In the genomic region with DNA sequence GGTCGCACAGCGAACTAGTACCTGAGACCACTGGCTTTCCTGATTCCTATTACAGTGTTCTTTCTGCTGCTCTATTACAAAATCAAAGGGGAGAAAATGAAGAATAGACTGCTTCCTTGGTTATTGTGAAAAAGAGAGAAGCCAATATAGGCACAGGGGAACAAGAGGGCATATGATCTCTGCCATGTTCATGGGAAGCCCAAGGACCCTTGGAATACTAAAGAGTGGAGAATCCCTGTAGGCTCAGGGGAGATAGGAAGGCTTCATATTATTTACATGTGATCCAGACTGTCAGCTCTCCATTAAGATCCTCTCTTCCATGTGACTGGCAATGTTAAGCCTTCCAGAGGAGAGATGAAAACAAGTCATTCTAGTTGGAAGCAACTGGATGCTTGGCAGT, we compare ENCODE assay signal across 24 cellular contexts.
"Had no signal": no experiment of that assay in that cellular context is flagged by ENCODE, and none has a peak within 500 bp of the region (broad histone marks: within the 10 kb centered on the region; RNA-seq: fewer than 3 reads in every experiment).

No MANE protein-coding gene starts in this region.

- H3K9me3 Mint-ChIP-seq: stimulated activated effector memory CD8-positive, alpha-beta T cell treated with anti-CD3 and anti-CD28 coated beads, Interleukin-12 subunit alpha, Interleukin-12 subunit beta, amount 100 ng/mL, for 72 hours; stimulated activated memory B cell treated with anti-CD40 and anti-IgM and Interleukin-4, amounts not matched to agents 10 μg/mL and 1 μg/mL and 100 μg/mL, for 72 hours; stimulated activated naive B cell treated with anti-CD40 and anti-IgM and Interleukin-4, amounts not matched to agents 10 μg/mL and 1 μg/mL and 100 μg/mL, for 72 hours; stimulated activated naive CD8-positive, alpha-beta T cell treated with anti-CD3 and anti-CD28 coated beads, Interleukin-15, amount 100 ng/mL, for 72 hours; stimulated activated naive CD8-positive, alpha-beta T cell treated with anti-CD3 and anti-CD28 coated beads, Interleukin-15, Interleukin-2, amounts not matched to agents 100 ng/mL and 50 ng/mL, for 24 hours; type B pancreatic cell had no signal

- H3K27me3 Mint-ChIP-seq: stimulated activated naive B cell treated with anti-CD40 and anti-IgM and Interleukin-4, amounts not matched to agents 10 μg/mL and 1 μg/mL and 100 μg/mL, for 72 hours; stimulated activated naive CD8-positive, alpha-beta T cell treated with anti-CD3 and anti-CD28 coated beads, Interleukin-15, Interleukin-2, amounts not matched to agents 100 ng/mL and 50 ng/mL, for 24 hours had no signal

- H3K4me1 Mint-ChIP-seq: stimulated activated effector memory CD8-positive, alpha-beta T cell treated with anti-CD3 and anti-CD28 coated beads, Interleukin-12 subunit alpha, Interleukin-12 subunit beta, amount 100 ng/mL, for 72 hours; stimulated activated memory B cell treated with anti-CD40 and anti-IgM and Interleukin-4, amounts not matched to agents 10 μg/mL and 1 μg/mL and 100 μg/mL, for 72 hours; stimulated activated naive B cell treated with anti-CD40 and anti-IgM and Interleukin-4, amounts not matched to agents 10 μg/mL and 1 μg/mL and 100 μg/mL, for 72 hours; stimulated activated naive CD8-positive, alpha-beta T cell treated with anti-CD3 and anti-CD28 coated beads, Interleukin-15, amount 100 ng/mL, for 72 hours had no signal

- DNase-seq: stimulated activated CD4-positive, alpha-beta T cell treated with anti-CD3 and anti-CD28 coated beads, Interleukin-2, amount 100 ng/mL, for 48 hours; stimulated activated CD4-positive, alpha-beta T cell treated with anti-CD3 and anti-CD28 coated beads, Interleukin-4, amount 100 ng/mL, for 1 hour; stimulated activated CD4-positive, alpha-beta T cell treated with anti-CD3 and anti-CD28 coated beads, Interleukin-4, amount 100 ng/mL, for 24 hours; stimulated activated CD4-positive, alpha-beta T cell treated with anti-CD3 and anti-CD28 coated beads, Interleukin-4, amount 100 ng/mL, for 4 hours; stimulated activated CD8-positive, alpha-beta memory T cell treated with anti-CD3 and anti-CD28 coated beads, Interleukin-4, amount 100 ng/mL, for 48 hours; stimulated activated naive B cell treated with anti-CD40 and anti-IgM and Interleukin-4, amounts not matched to agents 10 μg/mL and 1 μg/mL and 100 μg/mL, for 72 hours; stimulated activated naive CD4-positive, alpha-beta T cell; stimulated activated naive CD4-positive, alpha-beta T cell treated with Interleukin-2 at 50 U/mL for 16 hours; stimulated activated naive CD8-positive, alpha-beta T cell treated with anti-CD3 and anti-CD28 coated beads, Interleukin-15, amount 100 ng/mL, for 72 hours; stimulated activated naive CD8-positive, alpha-beta T cell treated with anti-CD3 and anti-CD28 coated beads, Interleukin-15, Interleukin-2, amounts not matched to agents 100 U/mL and 50 U/mL, for 24 hours; stomach; substantia nigra; testis; thyroid gland; tibial artery; transverse colon; trophoblast cell; upper lobe of left lung; upper lobe of right lung; uterus had no signal

- H3K36me3 Mint-ChIP-seq: stimulated activated effector memory CD8-positive, alpha-beta T cell treated with anti-CD3 and anti-CD28 coated beads, Interleukin-12 subunit alpha, Interleukin-12 subunit beta, amount 100 ng/mL, for 72 hours; stimulated activated memory B cell treated with anti-CD40 and anti-IgM and Interleukin-4, amounts not matched to agents 10 μg/mL and 1 μg/mL and 100 μg/mL, for 72 hours; stimulated activated naive B cell treated with anti-CD40 and anti-IgM and Interleukin-4, amounts not matched to agents 10 μg/mL and 1 μg/mL and 100 μg/mL, for 72 hours; type B pancreatic cell had no signal

- ATAC-seq: stimulated activated effector memory CD8-positive, alpha-beta T cell treated with anti-CD3 and anti-CD28 coated beads, Interleukin-12 subunit alpha, Interleukin-12 subunit beta, amount 100 ng/mL, for 72 hours; stimulated activated memory B cell treated with anti-CD40 and anti-IgM and Interleukin-4, amounts not matched to agents 10 μg/mL and 1 μg/mL and 100 μg/mL, for 72 hours; stimulated activated naive B cell treated with anti-CD40 and anti-IgM and Interleukin-4, amounts not matched to agents 10 μg/mL and 1 μg/mL and 100 μg/mL, for 72 hours; stimulated activated naive CD8-positive, alpha-beta T cell treated with anti-CD3 and anti-CD28 coated beads, Interleukin-15, amount 100 ng/mL, for 72 hours; stimulated activated naive CD8-positive, alpha-beta T cell treated with anti-CD3 and anti-CD28 coated beads, Interleukin-15, Interleukin-2, amounts not matched to agents 100 U/mL and 50 U/mL, for 24 hours; upper lobe of right lung had no signal

- H3K27ac Mint-ChIP-seq: stimulated activated effector memory CD8-positive, alpha-beta T cell treated with anti-CD3 and anti-CD28 coated beads, Interleukin-12 subunit alpha, Interleukin-12 subunit beta, amount 100 ng/mL, for 72 hours; stimulated activated memory B cell treated with anti-CD40 and anti-IgM and Interleukin-4, amounts not matched to agents 10 μg/mL and 1 μg/mL and 100 μg/mL, for 72 hours; stimulated activated naive B cell treated with anti-CD40 and anti-IgM and Interleukin-4, amounts not matched to agents 10 μg/mL and 1 μg/mL and 100 μg/mL, for 72 hours; stimulated activated naive CD8-positive, alpha-beta T cell treated with anti-CD3 and anti-CD28 coated beads, Interleukin-15, amount 100 ng/mL, for 72 hours; stimulated activated naive CD8-positive, alpha-beta T cell treated with anti-CD3 and anti-CD28 coated beads, Interleukin-15, Interleukin-2, amounts not matched to agents 100 ng/mL and 50 ng/mL, for 24 hours; type B pancreatic cell had no signal

- H3K4me3 Mint-ChIP-seq: stimulated activated effector memory CD8-positive, alpha-beta T cell treated with anti-CD3 and anti-CD28 coated beads, Interleukin-12 subunit alpha, Interleukin-12 subunit beta, amount 100 ng/mL, for 72 hours; stimulated activated memory B cell treated with anti-CD40 and anti-IgM and Interleukin-4, amounts not matched to agents 10 μg/mL and 1 μg/mL and 100 μg/mL, for 72 hours; stimulated activated naive B cell treated with anti-CD40 and anti-IgM and Interleukin-4, amounts not matched to agents 10 μg/mL and 1 μg/mL and 100 μg/mL, for 72 hours; stimulated activated naive CD8-positive, alpha-beta T cell treated with anti-CD3 and anti-CD28 coated beads, Interleukin-15, amount 100 ng/mL, for 72 hours; stimulated activated naive CD8-positive, alpha-beta T cell treated with anti-CD3 and anti-CD28 coated beads, Interleukin-15, Interleukin-2, amounts not matched to agents 100 ng/mL and 50 ng/mL, for 24 hours; type B pancreatic cell had no signal
